25 cellular contexts compared by ENCODE assay signal in genomic region chr7:133504825-133505224, GRCh38.
"Had no signal": no experiment of that assay in that cellular context is flagged by ENCODE, and none has a peak within 500 bp of the region (broad histone marks: within the 10 kb centered on the region; RNA-seq: fewer than 3 reads in every experiment).

No MANE protein-coding gene starts in this region.

- H3K27ac Mint-ChIP-seq: activated CD4-positive, alpha-beta T cell treated with anti-CD3 and anti-CD28 coated beads for 36 hours; activated CD8-positive, alpha-beta T cell treated with anti-CD3 and anti-CD28 coated beads for 36 hours; activated naive CD8-positive, alpha-beta T cell treated with anti-CD3 and anti-CD28 coated beads, Interleukin-2, amount 10 ng/mL, durations not matched to agents 7 days and 5 days; activated T-cell treated with anti-CD3 and anti-CD28 coated beads, Interleukin-2, amount 50 U/mL, for 72 hours; dendritic cell treated with granulocyte-macrophage colony-stimulating factor and Interleukin-4, amounts not matched to agents 40 ng/mL and 50 ng/mL, for 4 days; effector memory CD8-positive, alpha-beta T cell; mesothelial cell of epicardium; naive thymus-derived CD4-positive, alpha-beta T cell; progenitor cell of endocrine pancreas; stimulated activated naive B cell treated with anti-CD40 and anti-IgM and Interleukin-4, amounts not matched to agents 10 μg/mL and 1 μg/mL and 100 μg/mL, for 72 hours had no signal

- DNase-seq: activated CD4-positive, alpha-beta T cell treated with anti-CD3 and anti-CD28 coated beads for 36 hours; activated CD8-positive, alpha-beta memory T cell treated with anti-CD3 and anti-CD28 coated beads, Interleukin-2, amount 50 U/mL, for 4 hours; activated CD8-positive, alpha-beta T cell treated with anti-CD3 and anti-CD28 coated beads for 36 hours; activated naive CD8-positive, alpha-beta T cell treated with anti-CD3 and anti-CD28 coated beads, Interleukin-2, amount 10 ng/mL, durations not matched to agents 7 days and 5 days; activated T-cell treated with anti-CD3 and anti-CD28 coated beads, Interleukin-2, amount 50 U/mL, for 72 hours; central memory CD4-positive, alpha-beta T cell; effector memory CD8-positive, alpha-beta T cell; foreskin fibroblast; glutamatergic neuron; immature natural killer cell; left cardiac atrium; lower lobe of right lung; naive thymus-derived CD4-positive, alpha-beta T cell; right cardiac atrium; spleen; stimulated activated CD4-positive, alpha-beta T cell treated with anti-CD3 and anti-CD28 coated beads, Interleukin-1b, Interleukin-23, amount 100 ng/mL, for 48 hours; stimulated activated naive B cell treated with anti-CD40 and anti-IgM and Interleukin-4, amounts not matched to agents 10 μg/mL and 1 μg/mL and 100 μg/mL, for 72 hours; T1000 had no signal

- H3K4me1 Mint-ChIP-seq: activated CD4-positive, alpha-beta T cell treated with anti-CD3 and anti-CD28 coated beads for 36 hours; activated naive CD8-positive, alpha-beta T cell treated with anti-CD3 and anti-CD28 coated beads, Interleukin-2, amount 10 ng/mL, durations not matched to agents 7 days and 5 days; stimulated activated naive B cell treated with anti-CD40 and anti-IgM and Interleukin-4, amounts not matched to agents 10 μg/mL and 1 μg/mL and 100 μg/mL, for 72 hours had no signal

- ATAC-seq: activated CD4-positive, alpha-beta T cell treated with anti-CD3 and anti-CD28 coated beads for 36 hours; activated CD8-positive, alpha-beta T cell treated with anti-CD3 and anti-CD28 coated beads for 36 hours; activated T-cell treated with anti-CD3 and anti-CD28 coated beads, Interleukin-2, amount 50 U/mL, for 72 hours; effector memory CD8-positive, alpha-beta T cell; lower lobe of right lung; naive thymus-derived CD4-positive, alpha-beta T cell; right cardiac atrium; stimulated activated naive B cell treated with anti-CD40 and anti-IgM and Interleukin-4, amounts not matched to agents 10 μg/mL and 1 μg/mL and 100 μg/mL, for 72 hours had no signal

- H3K4me3 Mint-ChIP-seq: activated CD4-positive, alpha-beta T cell treated with anti-CD3 and anti-CD28 coated beads for 36 hours; activated CD8-positive, alpha-beta T cell treated with anti-CD3 and anti-CD28 coated beads for 36 hours; activated naive CD8-positive, alpha-beta T cell treated with anti-CD3 and anti-CD28 coated beads, Interleukin-2, amount 10 ng/mL, durations not matched to agents 7 days and 5 days; activated T-cell treated with anti-CD3 and anti-CD28 coated beads, Interleukin-2, amount 50 U/mL, for 72 hours; dendritic cell treated with granulocyte-macrophage colony-stimulating factor and Interleukin-4, amounts not matched to agents 40 ng/mL and 50 ng/mL, for 4 days; effector memory CD8-positive, alpha-beta T cell; immature natural killer cell; mesothelial cell of epicardium; naive thymus-derived CD4-positive, alpha-beta T cell; stimulated activated naive B cell treated with anti-CD40 and anti-IgM and Interleukin-4, amounts not matched to agents 10 μg/mL and 1 μg/mL and 100 μg/mL, for 72 hours had no signal

- H3K9me3 Mint-ChIP-seq: activated naive CD8-positive, alpha-beta T cell treated with anti-CD3 and anti-CD28 coated beads, Interleukin-2, amount 10 ng/mL, durations not matched to agents 7 days and 5 days; dendritic cell treated with granulocyte-macrophage colony-stimulating factor and Interleukin-4, amounts not matched to agents 40 ng/mL and 50 ng/mL, for 4 days; effector memory CD8-positive, alpha-beta T cell; immature natural killer cell; mesothelial cell of epicardium; stimulated activated naive B cell treated with anti-CD40 and anti-IgM and Interleukin-4, amounts not matched to agents 10 μg/mL and 1 μg/mL and 100 μg/mL, for 72 hours had no signal

- H3K27ac ChIP-seq: ascending aorta, epithelial cell of prostate, lower lobe of right lung, spleen, tibial nerve, VCaP had no signal

- H3K4me3 ChIP-seq: ascending aorta, lower lobe of right lung, spleen, tibial nerve had no signal

- H3K9me3 ChIP-seq: ascending aorta, lower lobe of right lung, spleen, tibial nerve had no signal

- H3K36me3 ChIP-seq: ascending aorta, lower lobe of right lung, spleen, tibial nerve had no signal

- H3K27me3 Mint-ChIP-seq: activated CD4-positive, alpha-beta T cell treated with anti-CD3 and anti-CD28 coated beads for 36 hours; activated CD8-positive, alpha-beta T cell treated with anti-CD3 and anti-CD28 coated beads for 36 hours; activated naive CD8-positive, alpha-beta T cell treated with anti-CD3 and anti-CD28 coated beads, Interleukin-2, amount 10 ng/mL, durations not matched to agents 7 days and 5 days; dendritic cell treated with granulocyte-macrophage colony-stimulating factor and Interleukin-4, amounts not matched to agents 40 ng/mL and 50 ng/mL, for 4 days; effector memory CD8-positive, alpha-beta T cell; naive thymus-derived CD4-positive, alpha-beta T cell; progenitor cell of endocrine pancreas; stimulated activated naive B cell treated with anti-CD40 and anti-IgM and Interleukin-4, amounts not matched to agents 10 μg/mL and 1 μg/mL and 100 μg/mL, for 72 hours had no signal

- H3K27me3 ChIP-seq: ascending aorta, spleen, tibial nerve had no signal
